ENCODE assay signal across 8 cellular contexts in the genomic region with DNA sequence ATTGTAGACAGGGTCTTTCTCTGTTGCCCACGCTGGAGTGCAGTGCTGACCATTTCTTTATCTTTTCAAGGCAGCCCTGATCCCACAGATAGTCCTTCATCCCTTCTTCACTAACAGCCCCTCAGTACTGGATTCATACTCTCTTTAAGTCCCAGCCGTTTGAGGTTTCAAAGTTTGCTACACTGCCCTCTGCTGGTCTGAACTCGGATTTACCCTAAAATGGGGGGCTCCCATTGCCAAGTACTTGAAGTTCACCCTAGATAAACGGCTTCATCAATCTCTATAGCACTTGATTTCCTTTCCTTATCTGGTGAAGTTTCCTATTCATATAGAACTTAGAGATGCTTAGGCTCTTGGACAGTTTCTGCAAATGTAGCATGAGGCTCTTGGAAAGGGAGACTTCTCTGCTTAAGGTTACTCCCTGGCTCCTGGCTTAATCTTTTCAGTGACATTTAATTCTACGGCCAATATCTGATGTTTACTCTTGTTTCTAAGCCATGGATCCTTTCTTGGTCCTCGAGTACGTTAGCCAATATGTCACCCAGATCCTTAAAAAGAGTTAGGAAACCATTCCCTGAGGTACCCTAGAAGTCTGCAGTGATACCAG.
DNase-seq lines count a peak whose midpoint lies in the region; ATAC-seq and TF ChIP-seq lines count a peak whose summit lies in the region.

No MANE protein-coding gene starts in this region.

- H3K27ac ChIP-seq in HEK293 (ENCODE audit: extremely low read depth, low read depth, low read length) (no peak overlapping the region), coronary artery (no peak overlapping the region)

- TF ChIP-seq CTCF in HEK293 (tag by site-specific recombination; IDR thresholded peaks at IDR 0.05) (no peak), coronary artery (IDR thresholded peaks at IDR 0.05) (peak; percentile 43)

- no peaks in the 10 kb centered on the region for H3K27me3 Mint-ChIP-seq in stimulated activated memory B cell treated with anti-CD40 and anti-IgM and Interleukin-4, amounts not matched to agents 10 μg/mL and 1 μg/mL and 100 μg/mL, for 72 hours

- no peaks in the 10 kb centered on the region for H3K9me3 Mint-ChIP-seq in stimulated activated memory B cell treated with anti-CD40 and anti-IgM and Interleukin-4, amounts not matched to agents 10 μg/mL and 1 μg/mL and 100 μg/mL, for 72 hours

- H3K36me3 ChIP-seq in HEK293 (ENCODE audit: control insufficient read depth in 2 of 2, insufficient read depth in 1 of 2, low read length in 2 of 2), result no peaks in the 10 kb centered on the region

- POLR2A ChIA-PET in HEK293 (lab: Yijun Ruan, JAX), result no interaction called here

- no peaks in the 10 kb centered on the region for H3K4me1 ChIP-seq in HEK293 (ENCODE audit: control insufficient read depth, insufficient read depth, low read length)

- H3K36me3 Mint-ChIP-seq in stimulated activated memory B cell treated with anti-CD40 and anti-IgM and Interleukin-4, amounts not matched to agents 10 μg/mL and 1 μg/mL and 100 μg/mL, for 72 hours, result no peaks in the 10 kb centered on the region

- DNase-seq in EH (ENCODE audit: low read depth) (peak; percentile 60), NCI-H345 (lab: John Stamatoyannopoulos, UW) (peak; percentile 44), coronary artery (ENCODE audit: low spot score) (no peak), midbrain (lab: John Stamatoyannopoulos, UW) (peak; percentile 63)
- DNase-seq in activated CD4-positive, alpha-beta T cell treated with anti-CD3 and anti-CD28 coated beads for 1 hour, result peak; percentile 38

- no peak overlapping the region for H3K4me3 Mint-ChIP-seq in stimulated activated memory B cell treated with anti-CD40 and anti-IgM and Interleukin-4, amounts not matched to agents 10 μg/mL and 1 μg/mL and 100 μg/mL, for 72 hours

- no peak overlapping the region for H3K27ac Mint-ChIP-seq in stimulated activated memory B cell treated with anti-CD40 and anti-IgM and Interleukin-4, amounts not matched to agents 10 μg/mL and 1 μg/mL and 100 μg/mL, for 72 hours

- no peaks in the 10 kb centered on the region for H3K9me3 ChIP-seq in HEK293 (ENCODE audit: control insufficient read depth, insufficient read depth, low read depth, low read length)

- ATAC-seq in stimulated activated memory B cell treated with anti-CD40 and anti-IgM and Interleukin-4, amounts not matched to agents 10 μg/mL and 1 μg/mL and 100 μg/mL, for 72 hours, result peak; percentile 54
- ATAC-seq in HG03025 (IDR thresholded peaks at IDR 0.05; ENCODE audit: low FRiP score, unreplicated experiment), result no peak

- CTCF ChIA-PET in HEK293 (lab: Yijun Ruan, JAX), result interaction anchor here (1.0 to 3.9 kb wide), 11 partner anchors 8 to 797 kb away, joined by 3 to 35 read pairs (median 4); no protein-coding TSS in a partner anchor

- H3K4me3 ChIP-seq in HEK293 (ENCODE audit: low read depth, low read length) (no peak overlapping the region), coronary artery (no peak overlapping the region)

- H3K4me1 Mint-ChIP-seq in stimulated activated memory B cell treated with anti-CD40 and anti-IgM and Interleukin-4, amounts not matched to agents 10 μg/mL and 1 μg/mL and 100 μg/mL, for 72 hours, result no peaks in the 10 kb centered on the region

TF ChIP-seq in HEK293, 187 proteins besides CTCF, POLR2A, EP300 and RAD21:
- TF ChIP-seq ZNF654 (tag by site-specific recombination; IDR thresholded peaks at IDR 0.05; ENCODE audit: low read depth), result peak; percentile 53
- no peak for TF ChIP-seq MZF1 (tag by site-specific recombination; IDR thresholded peaks at IDR 0.05; ENCODE audit: borderline replicate concordance)
